ENCODE assay signal across 25 cellular contexts in genomic region chr13:90447034-90447734, GRCh38.
DNase-seq lines count a peak whose midpoint lies in the region; ATAC-seq, FAIRE-seq and TF ChIP-seq lines count a peak whose summit lies in the region.
"Had no signal": no experiment of that assay in that cellular context is flagged by ENCODE, and none has a peak within 500 bp of the region (broad histone marks: within the 10 kb centered on the region; RNA-seq: fewer than 3 reads in every experiment).

No MANE protein-coding gene starts in this region.

- TF ChIP-seq RAD21 in A549 (conservative IDR thresholded peaks at IDR 0.05 in 1 of 2, IDR thresholded peaks at IDR 0.05 in 1 of 2): no peak

- no peak for DNase-seq in A549 (ENCODE audit: low read depth in 1 of 2, low spot score in 1 of 2)
- DNase-seq in bronchial epithelial cell (ENCODE audit: low read depth): no peak
- no peak for DNase-seq in neural progenitor cell (ENCODE audit: low spot score)
- no peak for DNase-seq in lower lobe of right lung
- DNase-seq in NCI-H2227 treated with DMSO at 0.1 percent for 48 hours (lab: John Stamatoyannopoulos, UW): no peak
- no peak for DNase-seq in GM10266 (ENCODE audit: extremely low spot score)
- DNase-seq in activated CD4-positive, alpha-beta T cell treated with anti-CD3 and anti-CD28 coated beads for 36 hours: no peak
- DNase-seq: activated CD4-positive, alpha-beta memory T cell treated with anti-CD3 and anti-CD28 coated beads for 36 hours; activated CD4-positive, CD25-positive, alpha-beta regulatory T cell; activated CD8-positive, alpha-beta memory T cell treated with anti-CD3 and anti-CD28 coated beads, Interleukin-2, amount 50 U/mL, for 48 hours; activated naive CD4-positive, alpha-beta T cell treated with anti-CD3 and anti-CD28 coated beads, Interleukin-2, amount 50 U/mL, for 16 hours; amniotic stem cell; colonic mucosa; effector memory CD4-positive, alpha-beta T cell; gastrocnemius medialis; left colon; NCI-H524 treated with DMSO at 0.1 percent for 48 hours; psoas muscle; stimulated activated naive CD8-positive, alpha-beta T cell treated with anti-CD3 and anti-CD28 coated beads, Interleukin-15, amount 100 ng/mL, for 72 hours; T-helper 1 cell; thyroid gland had no signal

- POLR2A ChIA-PET in A549 (lab: Yijun Ruan, JAX): no interaction called here
- POLR2A ChIA-PET in activated CD4-positive, alpha-beta T cell treated with anti-CD3 and anti-CD28 coated beads for 36 hours (lab: Charles Lee): no interaction called here

- CTCF ChIA-PET in A549 (lab: Yijun Ruan, JAX): no interaction called here
- CTCF ChIA-PET in activated CD4-positive, alpha-beta T cell treated with anti-CD3 and anti-CD28 coated beads for 36 hours (lab: Charles Lee): no interaction called here

- H3K9me3 Mint-ChIP-seq in neural progenitor cell: peaks cover 9% of the 10 kb centered on the region
- H3K9me3 Mint-ChIP-seq in activated CD4-positive, alpha-beta T cell treated with anti-CD3 and anti-CD28 coated beads for 36 hours (ENCODE audit: low read depth): peaks cover 3% of the 10 kb centered on the region

- no peaks in the 10 kb centered on the region for H3F3A ChIP-seq in neural progenitor cell (ENCODE audit: low read depth)

- no peak for TF ChIP-seq CTCF in A549 (IDR thresholded peaks at IDR 0.05)
- TF ChIP-seq CTCF in bronchial epithelial cell (IDR thresholded peaks at IDR 0.05; ENCODE audit: insufficient read depth, low read length, severe bottlenecking): no peak
- no peak for TF ChIP-seq CTCF in neural progenitor cell (IDR thresholded peaks at IDR 0.05)
- no peak for TF ChIP-seq CTCF in lower lobe of right lung (IDR thresholded peaks at IDR 0.05)
- TF ChIP-seq CTCF in GM10266 (IDR thresholded peaks at IDR 0.05; ENCODE audit: control insufficient read depth, insufficient read depth, low read depth, missing control alignments): no peak

- H3K27me3 Mint-ChIP-seq in neural progenitor cell (ENCODE audit: insufficient read depth, low read depth): peaks cover 5% of the 10 kb centered on the region
- no peaks in the 10 kb centered on the region for H3K27me3 Mint-ChIP-seq in activated CD4-positive, alpha-beta T cell treated with anti-CD3 and anti-CD28 coated beads for 36 hours
- H3K27me3 Mint-ChIP-seq: activated CD4-positive, alpha-beta memory T cell treated with anti-CD3 and anti-CD28 coated beads for 36 hours; memory B cell; stimulated activated naive CD8-positive, alpha-beta T cell treated with anti-CD3 and anti-CD28 coated beads, Interleukin-15, amount 100 ng/mL, for 72 hours had no signal

- WGBS in A549 (ENCODE audit: missing lambda C conversion rate): 90% methylated on average over 2 of the region's 2 CpGs
- WGBS in HUES64: 100% methylated on average over 2 of the region's 2 CpGs

- no peak overlapping the region for H3K4me2 ChIP-seq in A549
- H3K4me2 ChIP-seq in neural progenitor cell: no peak overlapping the region

- no peak overlapping the region for H3K4me3 Mint-ChIP-seq in neural progenitor cell
- no peak overlapping the region for H3K4me3 Mint-ChIP-seq in activated CD4-positive, alpha-beta T cell treated with anti-CD3 and anti-CD28 coated beads for 36 hours
- H3K4me3 Mint-ChIP-seq: activated CD4-positive, alpha-beta memory T cell treated with anti-CD3 and anti-CD28 coated beads for 36 hours; memory B cell; stimulated activated naive CD8-positive, alpha-beta T cell treated with anti-CD3 and anti-CD28 coated beads, Interleukin-15, amount 100 ng/mL, for 72 hours had no signal

- no peaks in the 10 kb centered on the region for H4K20me1 ChIP-seq in neural progenitor cell (ENCODE audit: low read depth)

- H3K4me1 Mint-ChIP-seq in neural progenitor cell: peaks cover 15% of the 10 kb centered on the region
- no peaks in the 10 kb centered on the region for H3K4me1 Mint-ChIP-seq in activated CD4-positive, alpha-beta T cell treated with anti-CD3 and anti-CD28 coated beads for 36 hours
- H3K4me1 Mint-ChIP-seq: memory B cell; stimulated activated naive CD8-positive, alpha-beta T cell treated with anti-CD3 and anti-CD28 coated beads, Interleukin-15, amount 100 ng/mL, for 72 hours had no signal

- peaks cover 2% of the 10 kb centered on the region for H3K36me3 Mint-ChIP-seq in neural progenitor cell
- H3K36me3 Mint-ChIP-seq in activated CD4-positive, alpha-beta T cell treated with anti-CD3 and anti-CD28 coated beads for 36 hours (ENCODE audit: low read depth): no peaks in the 10 kb centered on the region
- H3K36me3 Mint-ChIP-seq: activated CD4-positive, alpha-beta memory T cell treated with anti-CD3 and anti-CD28 coated beads for 36 hours; memory B cell had no signal

- H3K4me1 ChIP-seq in A549 (peaks cover 16% of the 10 kb centered on the region; the same call in 2 of the 3 replicates), HUES64 (ENCODE audit: insufficient read depth, low read length) (peaks cover 11% of the 10 kb centered on the region; the same call in 1 of the 2 replicates), neural progenitor cell (no peaks in the 10 kb centered on the region), lower lobe of right lung (no peaks in the 10 kb centered on the region)
- H3K4me1 ChIP-seq: colonic mucosa, gastrocnemius medialis, psoas muscle had no signal

- no peaks in the 10 kb centered on the region for H3K79me2 ChIP-seq in neural progenitor cell (ENCODE audit: low read depth)

- TF ChIP-seq POLR2A in A549 (IDR thresholded peaks at IDR 0.05; ENCODE audit: low read length): no peak

- H3K27ac ChIP-seq in A549 (peak overlapping the region; percentile 30 to 73; a peak in 3 of 6 replicates), HUES64 (ENCODE audit: low read depth, low read length) (peak overlapping the region; percentile 28; the same call in 1 of the 2 replicates), neural progenitor cell (no peak overlapping the region), lower lobe of right lung (no peak overlapping the region)
- H3K27ac ChIP-seq: colonic mucosa, gastrocnemius medialis, HL-60, psoas muscle, SJSA1, thyroid gland had no signal

- no peaks in the 10 kb centered on the region for H3K36me3 ChIP-seq in HUES64 (ENCODE audit: insufficient read depth, low read length)
- no peaks in the 10 kb centered on the region for H3K36me3 ChIP-seq in bronchial epithelial cell (ENCODE audit: control insufficient read depth, insufficient read depth, low read length)
- no peaks in the 10 kb centered on the region for H3K36me3 ChIP-seq in neural progenitor cell
- H3K36me3 ChIP-seq in lower lobe of right lung: no peaks in the 10 kb centered on the region
- H3K36me3 ChIP-seq: colonic mucosa, gastrocnemius medialis, thyroid gland had no signal

- intact Hi-C loops in lower lobe of right lung (cut with DNase I): no loop called here
- intact Hi-C loops in activated CD4-positive, alpha-beta T cell treated with anti-CD3 and anti-CD28 coated beads for 36 hours (cut with DNase I, micrococcal nuclease): no loop called here

- H3K4me3 ChIP-seq in A549: no peak overlapping the region
- no peak overlapping the region for H3K4me3 ChIP-seq in HUES64 (ENCODE audit: low read length)
- no peak overlapping the region for H3K4me3 ChIP-seq in bronchial epithelial cell (ENCODE audit: low read depth, low read length)
- no peak overlapping the region for H3K4me3 ChIP-seq in neural progenitor cell
- no peak overlapping the region for H3K4me3 ChIP-seq in lower lobe of right lung
- H3K4me3 ChIP-seq: colonic mucosa, gastrocnemius medialis, psoas muscle, SJSA1, thyroid gland had no signal

- H3K9me3 ChIP-seq in A549: peaks cover 5% of the 10 kb centered on the region; the same call in 1 of the 3 replicates
- no peaks in the 10 kb centered on the region for H3K9me3 ChIP-seq in HUES64 (ENCODE audit: insufficient read depth, low read depth, low read length)
- no peaks in the 10 kb centered on the region for H3K9me3 ChIP-seq in neural progenitor cell (ENCODE audit: low read depth)
- no peaks in the 10 kb centered on the region for H3K9me3 ChIP-seq in lower lobe of right lung
- H3K9me3 ChIP-seq: colonic mucosa, gastrocnemius medialis, SJSA1, thyroid gland had no signal

- FAIRE-seq in A549 (lab: Jason Lieb, UNC): no peak
- FAIRE-seq in bronchial epithelial cell (lab: Jason Lieb, UNC): peak; percentile 72

- H3K27ac Mint-ChIP-seq in neural progenitor cell: peak overlapping the region; percentile 37
- no peak overlapping the region for H3K27ac Mint-ChIP-seq in activated CD4-positive, alpha-beta T cell treated with anti-CD3 and anti-CD28 coated beads for 36 hours
- H3K27ac Mint-ChIP-seq: activated CD4-positive, alpha-beta memory T cell treated with anti-CD3 and anti-CD28 coated beads for 36 hours; memory B cell; stimulated activated naive CD8-positive, alpha-beta T cell treated with anti-CD3 and anti-CD28 coated beads, Interleukin-15, amount 100 ng/mL, for 72 hours had no signal

- no peak for TF ChIP-seq EP300 in A549 (IDR thresholded peaks at IDR 0.05)

- no peak overlapping the region for H2AFZ ChIP-seq in neural progenitor cell (replicated peaks)

- ATAC-seq in A549 (no peak), lower lobe of right lung (no peak)
- no peak for ATAC-seq in activated CD4-positive, alpha-beta T cell treated with anti-CD3 and anti-CD28 coated beads for 36 hours
- ATAC-seq: gastrocnemius medialis; left colon; psoas muscle; stimulated activated naive CD8-positive, alpha-beta T cell treated with anti-CD3 and anti-CD28 coated beads, Interleukin-15, amount 100 ng/mL, for 72 hours had no signal

- H3K9ac ChIP-seq in HUES64 (ENCODE audit: low read depth, low read length) (no peak overlapping the region), neural progenitor cell (no peak overlapping the region)

- H3K27me3 ChIP-seq in HUES64 (ENCODE audit: insufficient read depth, low read length): no peaks in the 10 kb centered on the region
- no peaks in the 10 kb centered on the region for H3K27me3 ChIP-seq in bronchial epithelial cell (ENCODE audit: control insufficient read depth, insufficient read depth, low read length)
- no peaks in the 10 kb centered on the region for H3K27me3 ChIP-seq in neural progenitor cell
- H3K27me3 ChIP-seq in lower lobe of right lung (ENCODE audit: low read depth): no peaks in the 10 kb centered on the region
- H3K27me3 ChIP-seq: colonic mucosa, gastrocnemius medialis, SJSA1, thyroid gland had no signal

TF ChIP-seq in A549, 52 proteins besides CTCF, POLR2A, EP300 and RAD21 (continues in another document):
- TF ChIP-seq ZNF302 (CRISPR knock-in tag; IDR thresholded peaks at IDR 0.05) (no peak), SREBF2 (IDR thresholded peaks at IDR 0.05) (no peak), ZSCAN20 (CRISPR knock-in tag; IDR thresholded peaks at IDR 0.05) (no peak), GATA3 (IDR thresholded peaks at IDR 0.05; ENCODE audit: borderline replicate concordance) (no peak), TP53 (CRISPR knock-in tag; IDR thresholded peaks at IDR 0.05) (no peak), RCOR1 (IDR thresholded peaks at IDR 0.05; ENCODE audit: low read depth, low read length) (no peak)
- TF ChIP-seq, protein P1, sequence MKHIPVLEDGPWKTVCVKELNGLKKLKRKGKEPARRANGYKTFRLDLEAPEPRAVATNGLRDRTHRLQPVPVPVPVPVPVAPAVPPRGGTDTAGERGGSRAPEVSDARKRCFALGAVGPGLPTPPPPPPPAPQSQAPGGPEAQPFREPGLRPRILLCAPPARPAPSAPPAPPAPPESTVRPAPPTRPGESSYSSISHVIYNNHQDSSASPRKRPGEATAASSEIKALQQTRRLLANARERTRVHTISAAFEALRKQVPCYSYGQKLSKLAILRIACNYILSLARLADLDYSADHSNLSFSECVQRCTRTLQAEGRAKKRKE (CRISPR knock-in tag; IDR thresholded peaks at IDR 0.05; ENCODE audit: low read depth): no peak

Comparison
In these comparisons a context has a peak if more than half of its experiments do, and no peak if none do; other contexts are left out.
1. H3K27ac ChIP-seq: peak in A549 (2 of 2) and HUES64 (single experiment); none in neural progenitor cell (single experiment) and lower lobe of right lung (single experiment).